ENCODE assay signal across 8 cellular contexts in the genomic region with DNA sequence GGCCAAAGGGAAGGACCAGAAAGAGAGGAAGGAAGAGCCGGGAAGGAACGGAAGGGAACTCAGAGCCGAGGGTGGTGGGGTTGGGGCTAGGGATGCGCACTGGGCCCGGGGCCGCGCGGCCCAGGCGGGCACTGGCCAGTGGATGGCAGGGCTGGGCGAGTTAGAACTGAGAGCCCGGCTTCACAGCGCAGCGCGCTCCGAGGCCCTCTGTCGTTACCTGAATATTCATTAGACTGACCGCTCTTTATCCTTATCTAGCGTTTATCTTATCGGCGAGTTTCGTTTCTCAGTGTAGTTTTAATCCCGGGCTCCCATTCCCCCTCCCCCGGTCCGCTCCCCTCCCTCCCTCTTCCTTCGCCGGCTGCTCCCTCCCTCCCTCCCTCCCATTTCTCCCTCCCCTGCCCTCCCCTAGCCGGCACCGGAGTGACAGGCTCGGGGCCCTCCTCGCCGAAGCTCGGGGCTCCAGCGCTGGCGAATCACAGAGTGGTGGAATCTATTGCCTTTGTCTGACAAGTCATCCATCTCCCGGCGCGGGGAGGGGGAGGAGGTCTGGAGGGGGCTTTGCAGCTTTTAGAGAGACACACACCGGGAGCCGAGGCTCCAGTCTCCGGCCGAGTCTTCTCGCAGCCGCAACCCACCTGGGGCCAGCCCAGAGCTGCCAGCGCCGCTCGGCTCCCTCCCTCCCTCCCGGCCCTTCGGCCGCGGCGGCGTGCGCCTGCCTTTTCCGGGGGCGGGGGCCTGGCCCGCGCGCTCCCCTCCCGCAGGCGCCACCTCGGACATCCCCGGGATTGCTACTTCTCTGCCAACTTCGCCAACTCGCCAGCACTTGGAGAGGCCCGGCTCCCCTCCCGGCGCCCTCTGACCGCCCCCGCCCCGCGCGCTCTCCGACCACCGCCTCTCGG. TPM values are rescaled to one million over a fixed set of nuclear protein-coding genes. Genes with fewer than 3 reads are reported as not detected.
DNase-seq lines count a peak whose midpoint lies in the region; ATAC-seq and TF ChIP-seq lines count a peak whose summit lies in the region.

Gene PAX2 (plus strand): TSS at position 603 of the 902 bp plus-strand sequence. CDS start 679 bp downstream, outside the sequence.

- POLR2A ChIA-PET in T-cell (lab: Charles Lee): no interaction called here

- H3K27me3 ChIP-seq in iPS-20b (ENCODE audit: insufficient read depth, low read length) (peaks cover 100% of the 10 kb centered on the region), thoracic aorta (replicated peaks; ENCODE audit: insufficient read depth) (peaks cover 45% of the 10 kb centered on the region)

- no peaks in the 10 kb centered on the region; the same call in 1 of the 2 replicates for H3K9me3 ChIP-seq in iPS-20b (ENCODE audit: insufficient read depth, low read depth, low read length)
- H3K9me3 ChIP-seq in thoracic aorta: no peaks in the 10 kb centered on the region

- no peaks in the 10 kb centered on the region for H3K9me3 Mint-ChIP-seq in activated T-cell treated with anti-CD3 and anti-CD28 coated beads, Interleukin-2, amount 50 U/mL, for 4 hours
- H3K9me3 Mint-ChIP-seq in T-cell: no peaks in the 10 kb centered on the region

- H3K36me3 ChIP-seq in iPS-20b (ENCODE audit: insufficient read depth, low read depth, low read length) (no peaks in the 10 kb centered on the region), thoracic aorta (no peaks in the 10 kb centered on the region)

- no peak within 1 kb of the TSS for H3K9ac ChIP-seq in iPS-20b (ENCODE audit: low read depth, low read length)

- no peak within 1 kb of the TSS for H3K27ac ChIP-seq in iPS-20b (ENCODE audit: low read length)
- no peak within 1 kb of the TSS for H3K27ac ChIP-seq in thoracic aorta

- peak in 1 of 2 donors; percentile 19 for ATAC-seq in activated T-cell treated with anti-CD3 and anti-CD28 coated beads, Interleukin-2, amount 50 U/mL, for 4 hours
- ATAC-seq in T-cell (replicated peaks in 1 of 4) (no peak), thoracic aorta (ENCODE audit: insufficient number of reproducible peaks, low FRiP score, low read depth) (no peak), HG03135 (IDR thresholded peaks at IDR 0.05; ENCODE audit: unreplicated experiment) (no peak), HG02642 (IDR thresholded peaks at IDR 0.05; ENCODE audit: poor library complexity, unreplicated experiment) (no peak)

- no peak for TF ChIP-seq CTCF in thoracic aorta (IDR thresholded peaks at IDR 0.05)

- H3K4me3 Mint-ChIP-seq in activated T-cell treated with anti-CD3 and anti-CD28 coated beads, Interleukin-2, amount 50 U/mL, for 4 hours: peak within 1 kb of the TSS; percentile 66
- H3K4me3 Mint-ChIP-seq in T-cell: peak within 1 kb of the TSS; percentile 48 to 65 (median 54)

- no peaks in the 10 kb centered on the region for H3K36me3 Mint-ChIP-seq in activated T-cell treated with anti-CD3 and anti-CD28 coated beads, Interleukin-2, amount 50 U/mL, for 4 hours (ENCODE audit: insufficient read depth)
- H3K36me3 Mint-ChIP-seq in T-cell: no peaks in the 10 kb centered on the region

- DNase-seq in activated T-cell treated with anti-CD3 and anti-CD28 coated beads, Interleukin-2, amount 50 U/mL, for 4 hours: no peak
- no peak for DNase-seq in activated T-cell treated with anti-CD3 and anti-CD28 coated beads, Interleukin-2, amount 50 U/mL, for 1 hour
- DNase-seq in T-cell (no peak), thoracic aorta (ENCODE audit: low spot score) (no peak), SIG-M5 treated with dmso at 0.1 percent for 504 hours (lab: John Stamatoyannopoulos, UW; ENCODE audit: unreplicated experiment) (no peak)

- H3K4me3 ChIP-seq in iPS-20b (ENCODE audit: low read length): peak within 1 kb of the TSS; percentile 48; the same call in 1 of the 2 replicates
- peak within 1 kb of the TSS; percentile 64 for H3K4me3 ChIP-seq in thoracic aorta

- peaks cover 42% of the 10 kb centered on the region for H3K4me1 Mint-ChIP-seq in activated T-cell treated with anti-CD3 and anti-CD28 coated beads, Interleukin-2, amount 50 U/mL, for 4 hours (ENCODE audit: low read depth)
- peaks cover 39 to 57% (median 52%) of the 10 kb centered on the region in 3 donors for H3K4me1 Mint-ChIP-seq in T-cell

- peaks cover 83% of the 10 kb centered on the region for H3K27me3 Mint-ChIP-seq in activated T-cell treated with anti-CD3 and anti-CD28 coated beads, Interleukin-2, amount 50 U/mL, for 4 hours (ENCODE audit: low read depth)
- H3K27me3 Mint-ChIP-seq in T-cell: peaks cover 70 to 84% of the 10 kb centered on the region in 2 donors

- CTCF ChIA-PET in T-cell (lab: Charles Lee): interaction anchor here in 1 of 2 donors (0.6 kb wide), 1 partner anchor 24 kb away, joined by 4 read pairs; no protein-coding TSS in a partner anchor

- H3K4me1 ChIP-seq in iPS-20b (ENCODE audit: insufficient read depth, low read length) (peaks cover 10% of the 10 kb centered on the region; the same call in 1 of the 2 replicates), thoracic aorta (ENCODE audit: control insufficient read depth in 1 of 2, low read depth in 2 of 2) (peaks cover 40 to 73% of the 10 kb centered on the region in 2 donors)

- no peak within 1 kb of the TSS for H3K27ac Mint-ChIP-seq in T-cell

RNA-seq across cellular contexts. Expression of gene PAX2, which starts in this region (rescaled TPM):
- total RNA-seq in activated T-cell treated with anti-CD3 and anti-CD28 coated beads, Interleukin-2, amount 50 U/mL, for 4 hours: not detected
- total RNA-seq in T-cell (not detected), thoracic aorta (not detected)
